Comparison of ENCODE assay signal across 24 cellular contexts in the genomic region with DNA sequence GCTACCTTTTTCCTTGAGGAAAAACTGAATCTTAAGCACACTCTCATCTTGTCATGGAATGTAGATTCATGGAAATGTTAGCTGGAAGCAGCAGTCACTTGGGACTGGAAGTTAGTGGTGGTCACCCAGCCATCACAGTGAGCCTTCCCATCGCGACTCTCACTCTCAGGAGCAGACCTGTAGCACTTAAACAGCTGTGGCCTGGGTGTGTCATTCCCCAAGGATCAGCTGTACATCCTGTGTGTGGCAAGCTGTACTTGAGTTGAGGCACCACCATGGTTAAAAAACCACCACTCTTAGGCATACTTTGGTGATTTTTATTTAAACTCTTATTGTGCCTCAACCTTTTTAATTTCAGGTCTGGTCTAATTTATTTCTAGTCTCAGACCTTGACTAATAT.
"Had no signal": no experiment of that assay in that cellular context is flagged by ENCODE, and none has a peak within 500 bp of the region (broad histone marks: within the 10 kb centered on the region; RNA-seq: fewer than 3 reads in every experiment).

No MANE protein-coding gene starts in this region.

- H3K9me3 ChIP-seq: ascending aorta, breast epithelium, gastrocnemius medialis, tibial nerve had no signal

- ATAC-seq: gastrocnemius medialis; left ventricle myocardium superior; stimulated activated naive CD8-positive, alpha-beta T cell treated with anti-CD3 and anti-CD28 coated beads, Interleukin-15, Interleukin-2, amounts not matched to agents 100 U/mL and 50 U/mL, for 24 hours had no signal

- H3K9me3 Mint-ChIP-seq: activated naive CD4-positive, alpha-beta T cell treated with anti-CD3 and anti-CD28 coated beads for 36 hours; memory B cell had no signal

- H3K4me3 ChIP-seq: ascending aorta, breast epithelium, coronary artery, gastrocnemius medialis, SK-N-MC, tibial nerve had no signal

- FAIRE-seq: urothelium cell line had no signal

- DNase-seq: activated CD4-positive, alpha-beta T cell treated with anti-CD3 and anti-CD28 coated beads for 1 hour; activated naive CD4-positive, alpha-beta T cell treated with anti-CD3 and anti-CD28 coated beads for 36 hours; activated T-cell treated with anti-CD3 and anti-CD28 coated beads for 4 hours; gastrocnemius medialis; head of caudate nucleus; kidney glomerular epithelial cell; left ventricle myocardium superior; occipital lobe; posterior cingulate gyrus; retina; stimulated activated CD4-positive, alpha-beta T cell treated with anti-CD3 and anti-CD28 coated beads, Interleukin-12 subunit alpha, Interleukin-12 subunit beta, amount 100 ng/mL, for 4 hours; stimulated activated CD4-positive, alpha-beta T cell treated with anti-CD3 and anti-CD28 coated beads, Interleukin-1b, Interleukin-23, amount 100 ng/mL, for 48 hours; stimulated activated CD8-positive, alpha-beta memory T cell treated with anti-CD3 and anti-CD28 coated beads, Interleukin-4, amount 100 ng/mL, for 48 hours; stimulated activated naive CD8-positive, alpha-beta T cell treated with anti-CD3 and anti-CD28 coated beads, Interleukin-15, Interleukin-2, amounts not matched to agents 100 U/mL and 50 U/mL, for 24 hours; substantia nigra; T1000 had no signal

- H3K4me1 ChIP-seq: breast epithelium, gastrocnemius medialis had no signal

- H3K27ac ChIP-seq: ascending aorta, breast epithelium, coronary artery, gastrocnemius medialis, SK-N-MC, tibial nerve, VCaP had no signal

- H3K27me3 ChIP-seq: ascending aorta, breast epithelium, gastrocnemius medialis, tibial nerve had no signal

- H3K4me3 Mint-ChIP-seq: activated naive CD4-positive, alpha-beta T cell treated with anti-CD3 and anti-CD28 coated beads for 36 hours; memory B cell had no signal

- H3K27me3 Mint-ChIP-seq: memory B cell had no signal
